In the genomic region with DNA sequence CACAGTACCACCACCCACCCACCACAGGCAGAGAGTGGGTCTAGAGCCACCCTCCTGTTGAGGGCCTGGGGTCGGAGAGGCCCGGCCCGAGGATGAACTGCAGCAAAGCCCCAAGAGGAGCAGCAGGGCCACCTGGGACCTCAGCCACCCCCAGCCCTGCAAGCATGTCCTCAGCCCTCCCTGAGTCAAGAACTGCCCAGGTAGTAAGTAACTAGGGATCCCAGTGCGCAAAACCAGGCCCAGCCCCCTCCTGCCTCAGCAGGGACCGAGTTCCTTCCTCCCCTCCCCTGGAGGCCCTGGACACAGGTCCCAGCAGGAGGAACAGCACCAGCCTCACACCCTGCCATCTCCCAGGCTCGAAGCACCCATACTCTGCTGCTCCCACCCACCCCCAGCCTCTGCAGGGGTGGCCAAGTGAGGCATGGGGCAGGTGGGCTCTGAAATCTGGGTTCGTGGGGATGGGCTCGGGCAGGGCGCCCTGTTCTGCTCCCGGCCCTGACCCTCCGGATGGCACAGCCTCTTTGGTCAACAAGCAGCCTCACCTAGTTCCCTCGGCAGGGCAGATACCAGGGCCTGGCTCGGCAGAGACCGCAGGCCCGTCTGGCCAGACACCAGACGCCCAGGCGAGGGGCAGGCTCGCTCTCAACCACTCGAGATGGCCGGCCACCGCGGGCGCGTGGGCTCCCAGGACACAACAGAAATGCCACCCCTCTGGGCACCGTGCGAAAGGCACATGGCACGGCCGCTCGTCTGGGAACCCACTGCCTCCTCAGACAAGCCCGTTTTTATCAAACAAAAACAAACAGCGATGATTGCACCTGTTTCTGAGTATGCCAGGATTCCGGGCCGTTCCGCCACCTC, we compare ENCODE assay signal across 14 cellular contexts. TPM values are rescaled to one million over a fixed set of nuclear protein-coding genes. Genes with fewer than 3 reads are reported as not detected.
DNase-seq lines count a peak whose midpoint lies in the region; ATAC-seq and TF ChIP-seq lines count a peak whose summit lies in the region.
"Had no signal": no experiment of that assay in that cellular context is flagged by ENCODE, and none has a peak within 500 bp of the region (broad histone marks: within the 10 kb centered on the region; RNA-seq: fewer than 3 reads in every experiment).

No MANE protein-coding gene starts in this region.

- H3K4me3 ChIP-seq in heart right ventricle (no peak overlapping the region), muscle layer of duodenum (ENCODE audit: low read depth in 1 of 2, low read length in 2 of 2) (no peak overlapping the region), transverse colon (no peak overlapping the region)
- H3K4me3 ChIP-seq: lung had no signal

- no peak for TF ChIP-seq EP300 in transverse colon (IDR thresholded peaks at IDR 0.05; ENCODE audit: low read depth)

- DNase-seq in heart right ventricle (peak in 1 of 2 donors; percentile 11), transverse colon (peak; percentile 58), pons (ENCODE audit: low spot score) (no peak)
- no peak for DNase-seq in activated CD4-positive, alpha-beta T cell treated with anti-CD3 and anti-CD28 coated beads, Interleukin-2, amount 10 ng/mL, durations not matched to agents 7 days and 5 days
- DNase-seq: activated CD8-positive, alpha-beta memory T cell treated with anti-CD3 and anti-CD28 coated beads, Interleukin-2, amount 10 ng/mL, durations not matched to agents 7 days and 5 days; COR-L47; NCI-H1417; NCI-H524 treated with DMSO at 0.1 percent for 48 hours; stimulated activated CD4-positive, alpha-beta T cell treated with anti-CD3 and anti-CD28 coated beads, Interleukin-4, amount 100 ng/mL, for 1 hour; stimulated activated naive CD4-positive, alpha-beta T cell had no signal

- TF ChIP-seq POLR2A in transverse colon (IDR thresholded peaks at IDR 0.05), result peak; percentile 52

- no peaks in the 10 kb centered on the region for H3K9me3 ChIP-seq in heart right ventricle
- no peaks in the 10 kb centered on the region for H3K9me3 ChIP-seq in muscle layer of duodenum (ENCODE audit: control insufficient read depth in 1 of 2, low read length in 2 of 2)
- no peaks in the 10 kb centered on the region for H3K9me3 ChIP-seq in transverse colon

- H3K4me1 ChIP-seq in heart right ventricle, result peaks cover 0 to 29% (median 23%) of the 10 kb centered on the region in 9 donors
- H3K4me1 ChIP-seq in muscle layer of duodenum (ENCODE audit: control insufficient read depth in 1 of 2, insufficient read depth in 2 of 2, low read length in 2 of 2), result peaks cover 5 to 23% of the 10 kb centered on the region in 2 donors
- peaks cover 29 to 39% (median 36%) of the 10 kb centered on the region in 4 donors for H3K4me1 ChIP-seq in transverse colon

- in situ Hi-C loops in transverse colon (cut with MboI; ENCODE audit: low pct_ligation_motif_present in 1 of 4, low pct_unique_long_range_greater_than_20kb in 1 of 4, low sequenced_read_pairs in 3 of 4), result no loop called here

- ATAC-seq in heart right ventricle, result peak in 5 of 8 donors; percentile 10 to 59 (median 33)
- ATAC-seq in HG02763 (IDR thresholded peaks at IDR 0.05; ENCODE audit: unreplicated experiment), result no peak
- ATAC-seq: activated CD8-positive, alpha-beta memory T cell treated with anti-CD3 and anti-CD28 coated beads, Interleukin-2, amount 10 ng/mL, durations not matched to agents 7 days and 5 days had no signal

- peaks cover 0 to 65% (median 30%) of the 10 kb centered on the region in 9 donors for H3K36me3 ChIP-seq in heart right ventricle
- H3K36me3 ChIP-seq in muscle layer of duodenum (ENCODE audit: control insufficient read depth in 1 of 2, insufficient read depth in 2 of 2, low read length in 2 of 2), result peaks cover 23 to 47% of the 10 kb centered on the region in 2 donors
- H3K36me3 ChIP-seq in transverse colon, result peaks cover 0 to 21% (median 9%) of the 10 kb centered on the region in 4 donors

- no peak overlapping the region for H3K4me3 Mint-ChIP-seq in activated CD4-positive, alpha-beta T cell treated with anti-CD3 and anti-CD28 coated beads, Interleukin-2, amount 10 ng/mL, durations not matched to agents 7 days and 5 days
- H3K4me3 Mint-ChIP-seq: activated CD8-positive, alpha-beta memory T cell treated with anti-CD3 and anti-CD28 coated beads, Interleukin-2, amount 10 ng/mL, durations not matched to agents 7 days and 5 days had no signal

- H3K27ac ChIP-seq in angular gyrus (ENCODE audit: low read depth, low read length) (peak overlapping the region; percentile 51), heart right ventricle (peak overlapping the region in 7 of 10 donors; percentile 40 to 65 (median 57)), muscle layer of duodenum (ENCODE audit: low read length) (peak overlapping the region; percentile 69), transverse colon (peak overlapping the region; percentile 86 to 89 (median 87))

- no peaks in the 10 kb centered on the region for H3K27me3 ChIP-seq in heart right ventricle
- H3K27me3 ChIP-seq in muscle layer of duodenum (ENCODE audit: low read depth, low read length), result no peaks in the 10 kb centered on the region
- H3K27me3 ChIP-seq in transverse colon, result no peaks in the 10 kb centered on the region

- H3K27me3 Mint-ChIP-seq in activated CD4-positive, alpha-beta T cell treated with anti-CD3 and anti-CD28 coated beads, Interleukin-2, amount 10 ng/mL, durations not matched to agents 7 days and 5 days, result no peaks in the 10 kb centered on the region
- H3K27me3 Mint-ChIP-seq: activated CD8-positive, alpha-beta memory T cell treated with anti-CD3 and anti-CD28 coated beads, Interleukin-2, amount 10 ng/mL, durations not matched to agents 7 days and 5 days had no signal

- no peaks in the 10 kb centered on the region for H3K9me3 Mint-ChIP-seq in activated CD4-positive, alpha-beta T cell treated with anti-CD3 and anti-CD28 coated beads, Interleukin-2, amount 10 ng/mL, durations not matched to agents 7 days and 5 days

- CTCF ChIA-PET in activated CD4-positive, alpha-beta T cell treated with anti-CD3 and anti-CD28 coated beads, Interleukin-2, amount 10 ng/mL, durations not matched to agents 7 days and 5 days (lab: Charles Lee), result no interaction called here

- TF ChIP-seq CTCF in heart right ventricle (IDR thresholded peaks at IDR 0.05), result no peak
- TF ChIP-seq CTCF in transverse colon (IDR thresholded peaks at IDR 0.05), result no peak

- H3K36me3 Mint-ChIP-seq in activated CD4-positive, alpha-beta T cell treated with anti-CD3 and anti-CD28 coated beads, Interleukin-2, amount 10 ng/mL, durations not matched to agents 7 days and 5 days (ENCODE audit: low read depth), result no peaks in the 10 kb centered on the region
- H3K36me3 Mint-ChIP-seq: activated CD8-positive, alpha-beta memory T cell treated with anti-CD3 and anti-CD28 coated beads, Interleukin-2, amount 10 ng/mL, durations not matched to agents 7 days and 5 days had no signal

- H3K4me1 Mint-ChIP-seq in activated CD4-positive, alpha-beta T cell treated with anti-CD3 and anti-CD28 coated beads, Interleukin-2, amount 10 ng/mL, durations not matched to agents 7 days and 5 days, result no peaks in the 10 kb centered on the region
- H3K4me1 Mint-ChIP-seq: activated CD8-positive, alpha-beta memory T cell treated with anti-CD3 and anti-CD28 coated beads, Interleukin-2, amount 10 ng/mL, durations not matched to agents 7 days and 5 days had no signal

- WGBS in heart right ventricle, 2 donors, result 71 to 73% methylated on average over 34 of the region's 34 CpGs
- WGBS in transverse colon (ENCODE audit: low coverage in 1 of 2), 2 donors, result 55% methylated on average over 20 of the region's 34 CpGs; no CpG with 5 or more reads in 1 of the 2 donors

- H3K27ac Mint-ChIP-seq in activated CD4-positive, alpha-beta T cell treated with anti-CD3 and anti-CD28 coated beads, Interleukin-2, amount 10 ng/mL, durations not matched to agents 7 days and 5 days, result no peak overlapping the region
- H3K27ac Mint-ChIP-seq: activated CD8-positive, alpha-beta memory T cell treated with anti-CD3 and anti-CD28 coated beads, Interleukin-2, amount 10 ng/mL, durations not matched to agents 7 days and 5 days had no signal

- intact Hi-C loops in heart right ventricle (cut with DNase I), result loop anchor here in 1 of 10 donors (10.0 kb wide), 1 partner anchor 230 kb away; no protein-coding TSS in a partner anchor
- intact Hi-C loops in transverse colon (cut with DNase I; ENCODE audit: low total_unique reads), result no loop called here

- POLR2A ChIA-PET in activated CD4-positive, alpha-beta T cell treated with anti-CD3 and anti-CD28 coated beads, Interleukin-2, amount 10 ng/mL, durations not matched to agents 7 days and 5 days (lab: Charles Lee), result no interaction called here

RNA-seq across cellular contexts. Expression of a gene that starts 15.2 kb away (rescaled TPM):
- total RNA-seq in heart right ventricle (10 to 100 TPM; 16.7 to 38.5 (median 27.9) TPM), transverse colon (100 to 1,000 TPM in 2 of 4 donors, 10 to 100 TPM in 2; 60.2 to 123 (median 104) TPM)
- polyA plus RNA-seq in heart right ventricle, result 10 to 100 TPM; 14.3 to 18.3 TPM
- under 1 TPM; 0.37 to 0.46 TPM for total RNA-seq in activated CD4-positive, alpha-beta T cell treated with anti-CD3 and anti-CD28 coated beads, Interleukin-2, amount 10 ng/mL, durations not matched to agents 7 days and 5 days

Comparison
In these comparisons a context has a peak if more than half of its experiments do, and no peak if none do; other contexts are left out.
1. RNA of a gene that starts 15.2 kb away (total RNA-seq): 60.2 to 123 TPM in transverse colon and 16.7 to 38.5 TPM in heart right ventricle; 0.37 to 0.46 TPM in activated CD4-positive, alpha-beta T cell treated with anti-CD3 and anti-CD28 coated beads, Interleukin-2, amount 10 ng/mL, durations not matched to agents 7 days and 5 days; every median in the first group is over 10 times any median in the second.
2. Peak in every context shown above with its lines, with median percentiles within 50 percentile points of each other: H3K27ac ChIP-seq.